8 cellular contexts compared by ENCODE assay signal in genomic region chr17:31508310-31509094, GRCh38.
DNase-seq lines count a peak whose midpoint lies in the region; ATAC-seq and TF ChIP-seq lines count a peak whose summit lies in the region.

No MANE protein-coding gene starts in this region.

- peak; percentile 78 for ATAC-seq in GM21619 (IDR thresholded peaks at IDR 0.05; ENCODE audit: unreplicated experiment)
- ATAC-seq in stimulated activated naive CD8-positive, alpha-beta T cell treated with anti-CD3 and anti-CD28 coated beads, Interleukin-15, amount 100 ng/mL, for 72 hours = peak; percentile 85
- ATAC-seq in HG03571 (IDR thresholded peaks at IDR 0.05; ENCODE audit: unreplicated experiment) = no peak

- H3K4me1 Mint-ChIP-seq in stimulated activated naive CD8-positive, alpha-beta T cell treated with anti-CD3 and anti-CD28 coated beads, Interleukin-15, amount 100 ng/mL, for 72 hours = peaks cover 63% of the 10 kb centered on the region

- peak; percentile 19 for TF ChIP-seq CTCF in NB4 (IDR thresholded peaks at IDR 0.05; ENCODE audit: low read depth, low read length)

- no peaks in the 10 kb centered on the region for H3K9me3 Mint-ChIP-seq in stimulated activated naive CD8-positive, alpha-beta T cell treated with anti-CD3 and anti-CD28 coated beads, Interleukin-15, amount 100 ng/mL, for 72 hours

- H3K27ac Mint-ChIP-seq in stimulated activated naive CD8-positive, alpha-beta T cell treated with anti-CD3 and anti-CD28 coated beads, Interleukin-15, amount 100 ng/mL, for 72 hours = peak overlapping the region; percentile 100

- H3K4me3 Mint-ChIP-seq in stimulated activated naive CD8-positive, alpha-beta T cell treated with anti-CD3 and anti-CD28 coated beads, Interleukin-15, amount 100 ng/mL, for 72 hours = peak overlapping the region; percentile 85 to 95

- no peak overlapping the region for H3K4me3 ChIP-seq in NB4 (ENCODE audit: low read depth, low read length)

- TF ChIP-seq POLR2A in GM10847 (IDR thresholded peaks at IDR 0.05; ENCODE audit: extremely low read depth, insufficient read length) (peak; percentile 2), NB4 (IDR thresholded peaks at IDR 0.05; ENCODE audit: extremely low read depth, insufficient read length) (no peak)

- no peaks in the 10 kb centered on the region for H3K27me3 Mint-ChIP-seq in stimulated activated naive CD8-positive, alpha-beta T cell treated with anti-CD3 and anti-CD28 coated beads, Interleukin-15, amount 100 ng/mL, for 72 hours

- DNase-seq in NB4 (ENCODE audit: low read depth) (no peak), inferior parietal cortex (ENCODE audit: extremely low spot score) (peak; percentile 57), foreskin melanocyte (no peak)
- DNase-seq in activated T-cell treated with anti-CD3 and anti-CD28 coated beads, Interleukin-2, amount 50 U/mL, for 48 hours = peak; percentile 76
- DNase-seq in stimulated activated naive CD8-positive, alpha-beta T cell treated with anti-CD3 and anti-CD28 coated beads, Interleukin-15, amount 100 ng/mL, for 72 hours = peak; percentile 59 to 70

Comparison
In these comparisons a context has a peak if more than half of its experiments do, and no peak if none do; other contexts are left out.
1. DNase-seq: peak in activated T-cell treated with anti-CD3 and anti-CD28 coated beads, Interleukin-2, amount 50 U/mL, for 48 hours (2 of 2), inferior parietal cortex (single experiment) and stimulated activated naive CD8-positive, alpha-beta T cell treated with anti-CD3 and anti-CD28 coated beads, Interleukin-15, amount 100 ng/mL, for 72 hours (2 of 2); none in NB4 (single experiment) and foreskin melanocyte (single experiment).